Comparison of ENCODE assay signal across 1 cellular context in the genomic region with DNA sequence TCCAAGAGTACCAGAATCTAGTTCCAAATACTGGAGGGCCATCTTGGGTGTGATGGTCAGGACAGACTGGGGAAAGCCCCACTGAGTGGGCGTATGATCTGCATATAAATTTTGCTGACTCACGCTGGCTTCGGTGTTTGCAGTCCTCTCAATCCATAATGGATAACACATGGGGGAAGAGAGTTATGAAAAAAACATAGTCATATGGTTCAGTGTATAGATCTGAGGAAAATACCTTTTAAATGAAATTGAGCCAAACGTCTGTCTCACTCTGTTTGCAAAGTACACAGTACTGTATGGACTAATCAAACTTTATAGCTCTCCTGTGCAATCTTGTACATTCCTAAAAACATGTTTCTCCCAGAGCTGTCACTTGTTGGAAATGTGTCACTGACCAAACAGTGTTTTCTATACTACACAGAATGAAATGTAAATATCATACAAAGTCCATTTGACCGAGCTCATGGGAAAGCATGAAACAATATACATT.
A peak's percentile ranks its signal among the peaks of the same experiment; 100 is the strongest.
TF ChIP-seq lines count a peak whose summit lies in the region.

No MANE protein-coding gene starts in this region.

TF ChIP-seq in GM12878, 131 proteins besides CTCF, POLR2A, EP300 and RAD21 (continued from another document):
- TF ChIP-seq, protein P1, sequence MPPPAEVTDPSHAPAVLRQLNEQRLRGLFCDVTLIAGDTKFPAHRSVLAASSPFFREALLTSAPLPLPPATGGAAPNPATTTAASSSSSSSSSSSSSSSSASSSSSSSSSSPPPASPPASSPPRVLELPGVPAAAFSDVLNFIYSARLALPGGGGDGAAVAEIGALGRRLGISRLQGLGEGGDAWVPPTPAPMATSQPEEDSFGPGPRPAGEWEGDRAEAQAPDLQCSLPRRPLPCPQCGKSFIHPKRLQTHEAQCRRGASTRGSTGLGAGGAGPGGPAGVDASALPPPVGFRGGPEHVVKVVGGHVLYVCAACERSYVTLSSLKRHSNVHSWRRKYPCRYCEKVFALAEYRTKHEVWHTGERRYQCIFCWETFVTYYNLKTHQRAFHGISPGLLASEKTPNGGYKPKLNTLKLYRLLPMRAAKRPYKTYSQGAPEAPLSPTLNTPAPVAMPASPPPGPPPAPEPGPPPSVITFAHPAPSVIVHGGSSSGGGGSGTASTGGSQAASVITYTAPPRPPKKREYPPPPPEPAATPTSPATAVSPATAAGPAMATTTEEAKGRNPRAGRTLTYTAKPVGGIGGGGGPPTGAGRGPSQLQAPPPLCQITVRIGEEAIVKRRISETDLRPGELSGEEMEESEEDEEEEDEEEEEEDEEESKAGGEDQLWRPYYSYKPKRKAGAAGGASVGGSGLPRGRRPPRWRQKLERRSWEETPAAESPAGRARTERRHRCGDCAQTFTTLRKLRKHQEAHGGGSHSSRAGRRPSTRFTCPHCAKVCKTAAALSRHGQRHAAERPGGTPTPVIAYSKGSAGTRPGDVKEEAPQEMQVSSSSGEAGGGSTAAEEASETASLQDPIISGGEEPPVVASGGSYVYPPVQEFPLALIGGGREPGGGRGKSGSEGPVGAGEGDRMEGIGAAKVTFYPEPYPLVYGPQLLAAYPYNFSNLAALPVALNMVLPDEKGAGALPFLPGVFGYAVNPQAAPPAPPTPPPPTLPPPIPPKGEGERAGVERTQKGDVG (CRISPR knock-in tag; IDR thresholded peaks at IDR 0.05) = no peak
- TF ChIP-seq EGR1 (IDR thresholded peaks at IDR 0.05; ENCODE audit: borderline replicate concordance in 1 of 2, low read depth in 2 of 2, low read length in 2 of 2) = peak in 1 of 2 experiments; percentile 60; a peak in 1 of 3 replicates
- TF ChIP-seq YY1 (IDR thresholded peaks at IDR 0.05; ENCODE audit: low read depth, low read length) = peak; percentile 77; the same call in 1 of the 2 replicates
- peak; percentile 91 for TF ChIP-seq BACH1 (IDR thresholded peaks at IDR 0.05; ENCODE audit: borderline replicate concordance)
- TF ChIP-seq CHD2 (IDR thresholded peaks at IDR 0.05; ENCODE audit: borderline replicate concordance, low read depth, low read length) = no peak
- no peak for TF ChIP-seq HDGF (IDR thresholded peaks at IDR 0.05)
